Comparison of ENCODE assay signal across 10 cellular contexts in the genomic region with DNA sequence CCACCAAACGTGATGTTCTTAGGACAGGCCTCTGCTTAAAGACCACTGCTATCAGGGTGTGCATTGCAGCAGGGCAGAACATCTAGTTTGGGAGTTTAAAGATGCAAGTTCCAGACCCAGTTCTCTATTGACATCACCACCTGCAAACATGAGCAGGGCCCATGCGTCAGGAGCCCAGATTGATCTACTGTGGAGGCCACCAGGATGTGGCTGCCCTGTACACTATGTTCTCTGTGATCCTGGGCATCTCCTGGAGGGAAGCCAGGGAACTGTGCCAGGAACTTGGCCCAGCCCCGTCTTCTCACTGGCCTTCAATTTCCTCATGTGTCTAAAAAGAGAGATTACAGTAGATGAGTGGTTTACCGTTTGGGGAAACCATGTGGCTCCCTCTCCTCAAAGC.
DNase-seq lines count a peak whose midpoint lies in the region; ATAC-seq and TF ChIP-seq lines count a peak whose summit lies in the region.
"Had no signal": no experiment of that assay in that cellular context is flagged by ENCODE, and none has a peak within 500 bp of the region (broad histone marks: within the 10 kb centered on the region; RNA-seq: fewer than 3 reads in every experiment).

No MANE protein-coding gene starts in this region.

- H3K4me1 ChIP-seq in breast epithelium (peaks cover 0 to 11% of the 10 kb centered on the region in 2 donors), right lobe of liver (peaks cover 0 to 6% (median 0%) of the 10 kb centered on the region in 4 donors), uterus (no peaks in the 10 kb centered on the region), GM23248 (ENCODE audit: insufficient read depth) (no peaks in the 10 kb centered on the region)

- H3K9ac ChIP-seq in GM23248: no peak overlapping the region

- no peaks in the 10 kb centered on the region for H3K9me2 ChIP-seq in GM23248 (ENCODE audit: insufficient read depth)

- H3K27ac ChIP-seq in breast epithelium: peak overlapping the region; percentile 58 to 79
- H3K27ac ChIP-seq in right lobe of liver: no peak overlapping the region
- no peak overlapping the region for H3K27ac ChIP-seq in uterus
- H3K27ac ChIP-seq in GM23248: no peak overlapping the region

- H3K4me3 Mint-ChIP-seq in activated naive CD8-positive, alpha-beta T cell treated with anti-CD3 and anti-CD28 coated beads, Interleukin-2, amount 50 U/mL, for 24 hours: no peak overlapping the region
- no peak overlapping the region for H3K4me3 Mint-ChIP-seq in activated naive CD8-positive, alpha-beta T cell treated with anti-CD3 and anti-CD28 coated beads for 36 hours

- H3K27me3 ChIP-seq in breast epithelium: no peaks in the 10 kb centered on the region
- H3K27me3 ChIP-seq in right lobe of liver: no peaks in the 10 kb centered on the region
- H3K27me3 ChIP-seq in uterus: no peaks in the 10 kb centered on the region
- no peaks in the 10 kb centered on the region for H3K27me3 ChIP-seq in GM23248 (replicated peaks; ENCODE audit: insufficient read depth)

- H3K4me2 ChIP-seq in GM23248 (ENCODE audit: unreplicated experiment): no peak overlapping the region

- TF ChIP-seq POLR2A in breast epithelium (IDR thresholded peaks at IDR 0.05): no peak
- TF ChIP-seq POLR2A in right lobe of liver (IDR thresholded peaks at IDR 0.05): no peak
- no peak for TF ChIP-seq POLR2A in uterus (IDR thresholded peaks at IDR 0.05)

- H3K4me1 Mint-ChIP-seq in activated naive CD8-positive, alpha-beta T cell treated with anti-CD3 and anti-CD28 coated beads, Interleukin-2, amount 50 U/mL, for 24 hours: peaks cover 11% of the 10 kb centered on the region
- peaks cover 9% of the 10 kb centered on the region for H3K4me1 Mint-ChIP-seq in activated naive CD8-positive, alpha-beta T cell treated with anti-CD3 and anti-CD28 coated beads for 36 hours

- H3K9me3 ChIP-seq in breast epithelium (no peaks in the 10 kb centered on the region), right lobe of liver (no peaks in the 10 kb centered on the region), uterus (no peaks in the 10 kb centered on the region), GM23248 (ENCODE audit: low read depth) (no peaks in the 10 kb centered on the region)

- peak; percentile 22 for ATAC-seq in activated naive CD8-positive, alpha-beta T cell treated with anti-CD3 and anti-CD28 coated beads, Interleukin-2, amount 50 U/mL, for 24 hours
- peak; percentile 83 to 87 (median 86) for ATAC-seq in right lobe of liver
- ATAC-seq in GM18520 (IDR thresholded peaks at IDR 0.05; ENCODE audit: unreplicated experiment): no peak
- ATAC-seq in GM21576 (IDR thresholded peaks at IDR 0.05; ENCODE audit: unreplicated experiment): no peak
- ATAC-seq: HCT116 had no signal

- H3K4me3 ChIP-seq in breast epithelium (no peak overlapping the region), right lobe of liver (no peak overlapping the region), uterus (no peak overlapping the region), GM23248 (no peak overlapping the region)

- no peak for DNase-seq in activated naive CD8-positive, alpha-beta T cell treated with anti-CD3 and anti-CD28 coated beads, Interleukin-2, amount 50 U/mL, for 24 hours
- DNase-seq in activated naive CD8-positive, alpha-beta T cell treated with anti-CD3 and anti-CD28 coated beads for 36 hours: no peak
- DNase-seq in breast epithelium (ENCODE audit: low spot score in 2 of 2) (peak; percentile 80 to 88), right lobe of liver (peak; percentile 63 to 69 (median 65)), uterus (peak; percentile 32 to 61), GM23248 (no peak)
- DNase-seq: activated T-cell treated with anti-CD3 and anti-CD28 coated beads, Interleukin-2, amount 50 U/mL, for 1 hour had no signal

- H3K79me2 ChIP-seq in GM23248 (ENCODE audit: insufficient read depth): no peaks in the 10 kb centered on the region

- no peaks in the 10 kb centered on the region for H4K20me1 ChIP-seq in GM23248 (ENCODE audit: insufficient read depth)

- H3F3A ChIP-seq in GM23248 (ENCODE audit: insufficient read depth): no peaks in the 10 kb centered on the region

- in situ Hi-C loops in GM23248 (cut with MboI): loop anchor here (10.0 kb wide), 1 partner anchor 107 kb away; a partner anchor contains a TSS

- TF ChIP-seq CTCF in breast epithelium (IDR thresholded peaks at IDR 0.05) (no peak), right lobe of liver (IDR thresholded peaks at IDR 0.05) (no peak), uterus (IDR thresholded peaks at IDR 0.05) (no peak)

- H3K36me3 ChIP-seq in breast epithelium (no peaks in the 10 kb centered on the region), right lobe of liver (no peaks in the 10 kb centered on the region), uterus (no peaks in the 10 kb centered on the region), GM23248 (ENCODE audit: low read depth) (no peaks in the 10 kb centered on the region)

- intact Hi-C loops in breast epithelium (cut with DNase I; ENCODE audit: low total_unique reads) (no loop called here), right lobe of liver (cut with DNase I) (no loop called here), uterus (cut with DNase I; ENCODE audit: low total_unique reads) (no loop called here)

- no peaks in the 10 kb centered on the region for H3K27me3 Mint-ChIP-seq in activated naive CD8-positive, alpha-beta T cell treated with anti-CD3 and anti-CD28 coated beads, Interleukin-2, amount 50 U/mL, for 24 hours
- H3K27me3 Mint-ChIP-seq in activated naive CD8-positive, alpha-beta T cell treated with anti-CD3 and anti-CD28 coated beads for 36 hours: no peaks in the 10 kb centered on the region

- no peak overlapping the region for H2AFZ ChIP-seq in GM23248

- 15% methylated on average over 2 of the region's 4 CpGs for WGBS in right lobe of liver (ENCODE audit: insufficient coverage, low coverage, low lambda C conversion rate, missing lambda C conversion rate)
- 60 to 61% methylated on average over 4 of the region's 4 CpGs for WGBS in GM23248 (ENCODE audit: low coverage in 1 of 2, low lambda C conversion rate in 2 of 2, missing lambda C conversion rate in 2 of 2), 2 experiments

- no peak overlapping the region for H3K27ac Mint-ChIP-seq in activated naive CD8-positive, alpha-beta T cell treated with anti-CD3 and anti-CD28 coated beads, Interleukin-2, amount 50 U/mL, for 24 hours
- no peak overlapping the region for H3K27ac Mint-ChIP-seq in activated naive CD8-positive, alpha-beta T cell treated with anti-CD3 and anti-CD28 coated beads for 36 hours

- no peaks in the 10 kb centered on the region for H3K9me3 Mint-ChIP-seq in activated naive CD8-positive, alpha-beta T cell treated with anti-CD3 and anti-CD28 coated beads, Interleukin-2, amount 50 U/mL, for 24 hours
- H3K9me3 Mint-ChIP-seq in activated naive CD8-positive, alpha-beta T cell treated with anti-CD3 and anti-CD28 coated beads for 36 hours: no peaks in the 10 kb centered on the region

- H3K36me3 Mint-ChIP-seq in activated naive CD8-positive, alpha-beta T cell treated with anti-CD3 and anti-CD28 coated beads, Interleukin-2, amount 50 U/mL, for 24 hours (ENCODE audit: low read depth): peaks cover 2% of the 10 kb centered on the region
- H3K36me3 Mint-ChIP-seq in activated naive CD8-positive, alpha-beta T cell treated with anti-CD3 and anti-CD28 coated beads for 36 hours: peaks cover 1% of the 10 kb centered on the region

Comparison
In these comparisons a context has a peak if more than half of its experiments do, and no peak if none do; other contexts are left out.
1. ATAC-seq: peak in activated naive CD8-positive, alpha-beta T cell treated with anti-CD3 and anti-CD28 coated beads, Interleukin-2, amount 50 U/mL, for 24 hours (single experiment) and right lobe of liver (4 of 4); none in GM18520 (single experiment) and GM21576 (single experiment).
2. DNase-seq: peak in breast epithelium (2 of 2), right lobe of liver (3 of 3) and uterus (2 of 2); none in activated naive CD8-positive, alpha-beta T cell treated with anti-CD3 and anti-CD28 coated beads, Interleukin-2, amount 50 U/mL, for 24 hours (single experiment), activated naive CD8-positive, alpha-beta T cell treated with anti-CD3 and anti-CD28 coated beads for 36 hours (single experiment) and GM23248 (single experiment).
3. H3K27ac ChIP-seq: peak in breast epithelium (2 of 2); none in right lobe of liver (0 of 3), uterus (0 of 2) and GM23248 (single experiment).